Comparison of ENCODE assay signal across 10 cellular contexts in the genomic region with DNA sequence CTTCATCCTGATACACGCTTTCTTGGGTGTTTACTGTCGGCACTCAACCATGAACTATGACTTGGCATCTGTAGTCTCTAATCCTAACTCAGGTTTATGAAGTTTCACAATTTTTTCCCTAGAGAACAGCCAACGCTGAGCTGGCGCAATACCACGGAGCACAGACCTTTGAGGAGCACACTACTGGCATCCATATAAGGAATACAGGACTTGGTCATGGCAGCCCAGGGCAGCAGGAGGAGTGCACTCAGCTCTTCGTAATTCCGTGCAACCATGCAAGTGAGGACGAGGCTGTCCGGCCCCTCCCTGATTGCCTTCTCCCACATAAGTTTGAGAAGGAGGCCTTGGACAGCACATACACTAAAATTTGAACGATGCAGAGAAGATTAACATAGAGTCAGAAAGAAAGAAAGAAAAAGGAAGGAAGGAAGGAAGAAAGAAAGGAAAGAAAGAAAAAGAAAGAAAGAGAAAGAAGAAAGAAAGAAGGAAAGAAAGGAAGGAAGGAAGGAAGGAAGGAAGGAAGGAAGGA. TPM values are rescaled to one million over a fixed set of nuclear protein-coding genes. Genes with fewer than 3 reads are reported as not detected.
DNase-seq lines count a peak whose midpoint lies in the region; ATAC-seq and FAIRE-seq lines count a peak whose summit lies in the region.
"Had no signal": no experiment of that assay in that cellular context is flagged by ENCODE, and none has a peak within 500 bp of the region (broad histone marks: within the 10 kb centered on the region; RNA-seq: fewer than 3 reads in every experiment).

No MANE protein-coding gene starts in this region.

- DNase-seq in D341Med (ENCODE audit: low spot score) (peak; percentile 34), RCC 7860 (ENCODE audit: low spot score) (peak; percentile 95), fibroblast of the conjunctiva (ENCODE audit: low read depth) (peak; percentile 51), trophoblast cell (peak; percentile 92 to 95), occipital lobe (lab: John Stamatoyannopoulos, UW) (no peak), T-helper 2 cell (no peak), UCSD-AML1 (lab: John Stamatoyannopoulos, UW; ENCODE audit: unreplicated experiment) (no peak)
- DNase-seq: NCI-H526 treated with DMSO at 0.1 percent for 48 hours had no signal

- H3K36me3 ChIP-seq in trophoblast cell (ENCODE audit: control insufficient read depth in 1 of 2, insufficient read depth in 2 of 2, low read length in 2 of 2): no peaks in the 10 kb centered on the region

- H2AK5ac ChIP-seq in trophoblast cell (ENCODE audit: low read length): no peak overlapping the region

- no peaks in the 10 kb centered on the region for H3K9me3 ChIP-seq in trophoblast cell (ENCODE audit: insufficient read depth, low read depth, low read length)

- FAIRE-seq in RCC 7860 (lab: Jason Lieb, UNC): peak; percentile 89
- FAIRE-seq: GM18507 had no signal

- no peak overlapping the region for H2BK120ac ChIP-seq in trophoblast cell (ENCODE audit: insufficient read depth, low read length, poor library complexity)

- no peak overlapping the region for H3K23ac ChIP-seq in trophoblast cell (ENCODE audit: low read length)

- H4K91ac ChIP-seq in trophoblast cell (ENCODE audit: low read depth, low read length): no peak overlapping the region

- no peak overlapping the region for H3K4me2 ChIP-seq in trophoblast cell (ENCODE audit: low read length)

- no peaks in the 10 kb centered on the region for H3K27me3 ChIP-seq in trophoblast cell (ENCODE audit: insufficient read depth, low read length)

- no peak overlapping the region for H3K9ac ChIP-seq in trophoblast cell (ENCODE audit: low read length)

- no CpG with 5 or more reads among the region's 10 CpGs for WGBS in trophoblast cell (ENCODE audit: extremely low coverage, insufficient coverage, insufficient read length)

- no peak for ATAC-seq in HG02642 (IDR thresholded peaks at IDR 0.05; ENCODE audit: poor library complexity, unreplicated experiment)

- H3K4me1 ChIP-seq in trophoblast cell (ENCODE audit: control insufficient read depth in 1 of 2, insufficient read depth in 2 of 2, low read length in 2 of 2): peaks cover 0 to 2% of the 10 kb centered on the region in 2 experiments

- no peak overlapping the region for H3K4me3 ChIP-seq in trophoblast cell (ENCODE audit: low read depth, low read length)

- H3K79me1 ChIP-seq in trophoblast cell (ENCODE audit: low read length): no peaks in the 10 kb centered on the region

- no peak overlapping the region for H3K4ac ChIP-seq in trophoblast cell (ENCODE audit: low read depth, low read length)

- no peak overlapping the region for H3K27ac ChIP-seq in trophoblast cell (ENCODE audit: low read depth, low read length)

- no peak overlapping the region for H3K18ac ChIP-seq in trophoblast cell (ENCODE audit: low read length)

- H3K14ac ChIP-seq in trophoblast cell (ENCODE audit: low read length): no peak overlapping the region

- H2BK5ac ChIP-seq in trophoblast cell (ENCODE audit: low read depth, low read length, poor library complexity): no peak overlapping the region

- H2AFZ ChIP-seq in trophoblast cell (ENCODE audit: insufficient read depth, low read length, poor library complexity): no peak overlapping the region

- H3K79me2 ChIP-seq in trophoblast cell (ENCODE audit: control insufficient read depth, insufficient read depth, low read length, poor library complexity): no peaks in the 10 kb centered on the region

- no peak overlapping the region for H4K8ac ChIP-seq in trophoblast cell (ENCODE audit: low read depth, low read length)

- no peak overlapping the region for H2BK12ac ChIP-seq in trophoblast cell (ENCODE audit: low read length)

- no peak overlapping the region for H4K12ac ChIP-seq in trophoblast cell (ENCODE audit: low read depth, low read length)

RNA-seq across cellular contexts. Expression of a gene that starts 41.0 kb away (rescaled TPM):
- 59.1 and 59.8 TPM in 2 replicates for polyA plus RNA-seq in trophoblast cell (2013)
- total RNA-seq in occipital lobe: 27.1 TPM

Comparison
In these comparisons a context has a peak if more than half of its experiments do, and no peak if none do; other contexts are left out.
1. DNase-seq: peak in D341Med (single experiment), RCC 7860 (single experiment), fibroblast of the conjunctiva (single experiment) and trophoblast cell (2 of 2); none in occipital lobe (single experiment), T-helper 2 cell (0 of 5) and UCSD-AML1 (single experiment).